Comparison of ENCODE assay signal across 24 cellular contexts in the genomic region with DNA sequence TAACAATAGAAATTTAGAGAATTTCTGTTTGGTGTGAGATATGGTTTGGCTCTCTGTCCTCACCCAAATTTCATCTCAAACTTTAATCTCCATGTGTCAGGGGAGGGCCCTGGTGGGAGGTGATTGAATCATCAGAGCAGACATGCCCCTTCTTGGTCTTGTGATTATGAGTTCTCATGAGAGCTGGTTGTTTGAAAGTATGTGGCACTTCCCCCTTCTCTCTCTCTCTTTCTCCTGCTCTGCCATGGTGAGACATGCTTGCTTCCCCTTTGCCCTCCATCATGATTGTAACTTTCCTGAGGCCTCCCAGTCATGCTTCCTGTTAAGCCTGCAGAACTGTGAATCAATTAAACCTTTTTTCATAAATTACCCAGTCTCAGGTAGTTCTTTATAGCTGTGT.
"Had no signal": no experiment of that assay in that cellular context is flagged by ENCODE, and none has a peak within 500 bp of the region (broad histone marks: within the 10 kb centered on the region; RNA-seq: fewer than 3 reads in every experiment).

No MANE protein-coding gene starts in this region.

- DNase-seq: activated B cell treated with CpG ODN at 0.5 μM for 24 hours; activated CD4-positive, alpha-beta memory T cell treated with anti-CD3 and anti-CD28 coated beads, Interleukin-2, amount 10 ng/mL, durations not matched to agents 7 days and 5 days; activated CD4-positive, alpha-beta T cell treated with anti-CD3 and anti-CD28 coated beads for 1 hour; activated effector memory CD4-positive, alpha-beta T cell treated with Interleukin-2 at 50 U/mL for 16 hours; activated naive CD4-positive, alpha-beta T cell; activated T-cell treated with anti-CD3 and anti-CD28 coated beads for 4 hours; aorta; central memory CD4-positive, alpha-beta T cell; NCI-H1105; NCI-H1436; NCI-H1694 treated with DMSO at 0.1 percent for 48 hours; NCI-H2029 treated with DMSO at 0.1 percent for 48 hours; NCI-H345; NCI-H510A; NCI-H526 treated with DMSO at 0.1 percent for 48 hours; NCI-H82; Peyer's patch; Right ventricle myocardium superior; SJCRH30; SK-N-SH had no signal

- H3K27ac Mint-ChIP-seq: activated B cell treated with CpG ODN at 0.5 μM for 24 hours; activated CD4-positive, alpha-beta memory T cell treated with anti-CD3 and anti-CD28 coated beads, Interleukin-2, amount 10 ng/mL, durations not matched to agents 7 days and 5 days; activated CD4-positive, alpha-beta T cell treated with anti-CD3 and anti-CD28 coated beads, Interleukin-2, amount 10 ng/mL, durations not matched to agents 24 days and 14 days; activated naive CD4-positive, alpha-beta T cell treated with anti-CD3 and anti-CD28 coated beads, Interleukin-2, amount 50 U/mL, for 24 hours; T-helper 1 cell treated with Interleukin-12 subunit alpha and Interleukin-12 subunit beta and Interleukin-4 antibody, amounts not matched to agents 30 μg/mL and 1 μg/mL, for 36 hours had no signal

- H3K36me3 ChIP-seq: breast epithelium, Peyer's patch, SJCRH30 had no signal

- H3K4me3 Mint-ChIP-seq: activated B cell treated with CpG ODN at 0.5 μM for 24 hours; activated CD4-positive, alpha-beta memory T cell treated with anti-CD3 and anti-CD28 coated beads, Interleukin-2, amount 10 ng/mL, durations not matched to agents 7 days and 5 days; activated CD4-positive, alpha-beta T cell treated with anti-CD3 and anti-CD28 coated beads, Interleukin-2, amount 10 ng/mL, durations not matched to agents 24 days and 14 days; activated naive CD4-positive, alpha-beta T cell treated with anti-CD3 and anti-CD28 coated beads, Interleukin-2, amount 50 U/mL, for 24 hours; T-helper 1 cell treated with Interleukin-12 subunit alpha and Interleukin-12 subunit beta and Interleukin-4 antibody, amounts not matched to agents 30 μg/mL and 1 μg/mL, for 36 hours had no signal

- H3K27me3 Mint-ChIP-seq: activated B cell treated with CpG ODN at 0.5 μM for 24 hours; activated CD4-positive, alpha-beta memory T cell treated with anti-CD3 and anti-CD28 coated beads, Interleukin-2, amount 10 ng/mL, durations not matched to agents 7 days and 5 days; activated CD4-positive, alpha-beta T cell treated with anti-CD3 and anti-CD28 coated beads, Interleukin-2, amount 10 ng/mL, durations not matched to agents 24 days and 14 days; activated naive CD4-positive, alpha-beta T cell treated with anti-CD3 and anti-CD28 coated beads, Interleukin-2, amount 50 U/mL, for 24 hours had no signal

- H3K27me3 ChIP-seq: breast epithelium, Peyer's patch, SJCRH30 had no signal

- H3K36me3 Mint-ChIP-seq: activated naive CD4-positive, alpha-beta T cell treated with anti-CD3 and anti-CD28 coated beads, Interleukin-2, amount 50 U/mL, for 24 hours had no signal

- H3K4me1 Mint-ChIP-seq: activated B cell treated with CpG ODN at 0.5 μM for 24 hours; activated CD4-positive, alpha-beta memory T cell treated with anti-CD3 and anti-CD28 coated beads, Interleukin-2, amount 10 ng/mL, durations not matched to agents 7 days and 5 days; activated CD4-positive, alpha-beta T cell treated with anti-CD3 and anti-CD28 coated beads, Interleukin-2, amount 10 ng/mL, durations not matched to agents 24 days and 14 days; activated naive CD4-positive, alpha-beta T cell treated with anti-CD3 and anti-CD28 coated beads, Interleukin-2, amount 50 U/mL, for 24 hours had no signal

- H3K9me3 ChIP-seq: SK-N-SH had no signal

- H3K4me3 ChIP-seq: breast epithelium, Peyer's patch, SJCRH30 had no signal
